8 cellular contexts compared by ENCODE assay signal in genomic region chr15:101295607-101296225, GRCh38. TPM values are rescaled to one million over a fixed set of nuclear protein-coding genes. Genes with fewer than 3 reads are reported as not detected.
DNase-seq lines count a peak whose midpoint lies in the region; ATAC-seq and TF ChIP-seq lines count a peak whose summit lies in the region.

No MANE protein-coding gene starts in this region.

- no peak for ATAC-seq in stimulated activated naive B cell treated with anti-CD40 and anti-IgM and Interleukin-4, amounts not matched to agents 10 μg/mL and 1 μg/mL and 100 μg/mL, for 72 hours (replicated peaks)
- no peak for ATAC-seq in GM18909 (IDR thresholded peaks at IDR 0.05; ENCODE audit: poor library complexity, unreplicated experiment)
- no peak for ATAC-seq in HG03439 (IDR thresholded peaks at IDR 0.05; ENCODE audit: unreplicated experiment)

- TF ChIP-seq CTCF in 22Rv1 (IDR thresholded peaks at IDR 0.05) (no peak), HFF-Myc (IDR thresholded peaks at IDR 0.05; ENCODE audit: low read depth, low read length, missing control alignments) (no peak)

- H3K4me3 ChIP-seq in HFF-Myc (replicated peaks; ENCODE audit: low read depth, low read length): peak overlapping the region; percentile 95
- peak overlapping the region; percentile 96 for H3K4me3 ChIP-seq in adipocyte (ENCODE audit: low read length)

- peaks cover 10 to 17% (median 15%) of the 10 kb centered on the region in 3 donors for H3K27me3 Mint-ChIP-seq in immature natural killer cell (ENCODE audit: low read depth in 3 of 3)
- no peaks in the 10 kb centered on the region for H3K27me3 Mint-ChIP-seq in stimulated activated naive B cell treated with anti-CD40 and anti-IgM and Interleukin-4, amounts not matched to agents 10 μg/mL and 1 μg/mL and 100 μg/mL, for 72 hours

- peak overlapping the region; percentile 93 to 98 (median 95) for H3K27ac Mint-ChIP-seq in immature natural killer cell
- H3K27ac Mint-ChIP-seq in stimulated activated naive B cell treated with anti-CD40 and anti-IgM and Interleukin-4, amounts not matched to agents 10 μg/mL and 1 μg/mL and 100 μg/mL, for 72 hours: peak overlapping the region; percentile 96

- H3K27me3 ChIP-seq in adipocyte (replicated peaks; ENCODE audit: control insufficient read depth, insufficient read depth, low read length): no peaks in the 10 kb centered on the region

- no peaks in the 10 kb centered on the region for H3K9me3 ChIP-seq in adipocyte (ENCODE audit: control insufficient read depth, low read length)

- H3K4me1 Mint-ChIP-seq in immature natural killer cell: peaks cover 35 to 51% of the 10 kb centered on the region in 2 donors
- peaks cover 7 to 32% of the 10 kb centered on the region in 2 donors for H3K4me1 Mint-ChIP-seq in stimulated activated naive B cell treated with anti-CD40 and anti-IgM and Interleukin-4, amounts not matched to agents 10 μg/mL and 1 μg/mL and 100 μg/mL, for 72 hours

- H3K4me1 ChIP-seq in adipocyte (ENCODE audit: control insufficient read depth, insufficient read depth, low read length): peaks cover 26% of the 10 kb centered on the region

- no peaks in the 10 kb centered on the region for H3K36me3 ChIP-seq in adipocyte (ENCODE audit: control insufficient read depth, insufficient read depth, low read length, severe bottlenecking)

- peak overlapping the region; percentile 97 for H3K9ac ChIP-seq in adipocyte (ENCODE audit: low read length)

- peak overlapping the region; percentile 95 for H3K27ac ChIP-seq in 22Rv1

- peak overlapping the region; percentile 95 to 100 (median 96) for H3K4me3 Mint-ChIP-seq in immature natural killer cell
- peak overlapping the region; percentile 91 to 98 for H3K4me3 Mint-ChIP-seq in stimulated activated naive B cell treated with anti-CD40 and anti-IgM and Interleukin-4, amounts not matched to agents 10 μg/mL and 1 μg/mL and 100 μg/mL, for 72 hours

- no peak for DNase-seq in HFF-Myc (ENCODE audit: extremely low read depth, low read depth)
- DNase-seq in adipocyte (ENCODE audit: low read depth): peak; percentile 59
- DNase-seq in immature natural killer cell: no peak
- DNase-seq in stimulated activated naive B cell treated with anti-CD40 and anti-IgM and Interleukin-4, amounts not matched to agents 10 μg/mL and 1 μg/mL and 100 μg/mL, for 72 hours: no peak
- DNase-seq in cortex of kidney (lab: John Stamatoyannopoulos, UW): no peak

- peaks cover 0 to 3% (median 0%) of the 10 kb centered on the region in 3 donors for H3K36me3 Mint-ChIP-seq in immature natural killer cell
- H3K36me3 Mint-ChIP-seq in stimulated activated naive B cell treated with anti-CD40 and anti-IgM and Interleukin-4, amounts not matched to agents 10 μg/mL and 1 μg/mL and 100 μg/mL, for 72 hours: peaks cover 8 to 24% of the 10 kb centered on the region in 2 donors

- no peaks in the 10 kb centered on the region for H3K9me3 Mint-ChIP-seq in immature natural killer cell
- H3K9me3 Mint-ChIP-seq in stimulated activated naive B cell treated with anti-CD40 and anti-IgM and Interleukin-4, amounts not matched to agents 10 μg/mL and 1 μg/mL and 100 μg/mL, for 72 hours: no peaks in the 10 kb centered on the region

RNA-seq across cellular contexts. Expression of gene SNRPA1, which starts 0.7 kb away (rescaled TPM):
- polyA plus RNA-seq in immature natural killer cell: 10 to 100 TPM; 38.6 to 65.0 (median 53.4) TPM

RNA-seq across cellular contexts. Expression of gene SELENOS, which starts 18.4 kb away (rescaled TPM):
- 100 to 1,000 TPM in 1 of 3 donors, 10 to 100 TPM in 2; 88.7 to 122 (median 94.9) TPM for polyA plus RNA-seq in immature natural killer cell

RNA-seq across cellular contexts. Expression of gene CHSY1, which starts 43.9 kb away (rescaled TPM):
- polyA plus RNA-seq in immature natural killer cell: 1 to 10 TPM; 2.8 to 4.0 (median 2.8) TPM
